1 cellular context compared by ENCODE assay signal in the genomic region with DNA sequence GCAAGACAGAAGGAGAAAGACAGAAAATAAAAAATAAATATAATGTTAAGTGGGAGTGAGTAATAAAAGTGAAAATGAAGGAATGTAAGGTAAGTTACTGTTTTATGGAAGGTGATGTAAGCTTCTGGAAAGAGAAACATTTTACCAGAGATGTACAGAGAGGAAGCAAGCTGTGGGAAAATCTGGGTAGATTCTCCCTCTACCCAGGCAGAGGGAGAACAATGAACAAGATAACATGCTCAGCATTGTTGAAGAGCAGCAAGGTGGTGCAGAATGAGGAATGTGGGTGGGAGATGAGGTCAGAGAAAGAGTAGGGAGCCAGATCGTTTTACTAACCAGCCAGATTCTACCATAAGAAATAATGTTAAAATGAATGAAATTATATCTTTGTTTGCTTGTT.
TF ChIP-seq lines count a peak whose summit lies in the region.

No MANE protein-coding gene starts in this region.

TF ChIP-seq in HepG2, 621 proteins besides CTCF, POLR2A, EP300 and RAD21:
- no peak for TF ChIP-seq ARID5B (CRISPR knock-in tag; IDR thresholded peaks at IDR 0.05)
- no peak for TF ChIP-seq ZNF567 (CRISPR knock-in tag; IDR thresholded peaks at IDR 0.05; ENCODE audit: borderline replicate concordance)
- no peak for TF ChIP-seq GZF1 (CRISPR knock-in tag; IDR thresholded peaks at IDR 0.05)
- TF ChIP-seq ZNF792 (CRISPR knock-in tag; IDR thresholded peaks at IDR 0.05): no peak
- no peak for TF ChIP-seq ZNF713 (CRISPR knock-in tag; IDR thresholded peaks at IDR 0.05)
- TF ChIP-seq MTERF4 (CRISPR knock-in tag; IDR thresholded peaks at IDR 0.05): no peak
- TF ChIP-seq ATF5 (CRISPR knock-in tag; IDR thresholded peaks at IDR 0.05; ENCODE audit: low read depth): no peak
- no peak for TF ChIP-seq HCFC1 (IDR thresholded peaks at IDR 0.05; ENCODE audit: low read depth, low read length)
- no peak for TF ChIP-seq MYNN (CRISPR knock-in tag; IDR thresholded peaks at IDR 0.05; ENCODE audit: low read depth)
- no peak for TF ChIP-seq ZNF564 (CRISPR knock-in tag; IDR thresholded peaks at IDR 0.05)
- TF ChIP-seq TSC22D2 (CRISPR knock-in tag; IDR thresholded peaks at IDR 0.05; ENCODE audit: borderline replicate concordance): no peak
- TF ChIP-seq, protein P1, sequence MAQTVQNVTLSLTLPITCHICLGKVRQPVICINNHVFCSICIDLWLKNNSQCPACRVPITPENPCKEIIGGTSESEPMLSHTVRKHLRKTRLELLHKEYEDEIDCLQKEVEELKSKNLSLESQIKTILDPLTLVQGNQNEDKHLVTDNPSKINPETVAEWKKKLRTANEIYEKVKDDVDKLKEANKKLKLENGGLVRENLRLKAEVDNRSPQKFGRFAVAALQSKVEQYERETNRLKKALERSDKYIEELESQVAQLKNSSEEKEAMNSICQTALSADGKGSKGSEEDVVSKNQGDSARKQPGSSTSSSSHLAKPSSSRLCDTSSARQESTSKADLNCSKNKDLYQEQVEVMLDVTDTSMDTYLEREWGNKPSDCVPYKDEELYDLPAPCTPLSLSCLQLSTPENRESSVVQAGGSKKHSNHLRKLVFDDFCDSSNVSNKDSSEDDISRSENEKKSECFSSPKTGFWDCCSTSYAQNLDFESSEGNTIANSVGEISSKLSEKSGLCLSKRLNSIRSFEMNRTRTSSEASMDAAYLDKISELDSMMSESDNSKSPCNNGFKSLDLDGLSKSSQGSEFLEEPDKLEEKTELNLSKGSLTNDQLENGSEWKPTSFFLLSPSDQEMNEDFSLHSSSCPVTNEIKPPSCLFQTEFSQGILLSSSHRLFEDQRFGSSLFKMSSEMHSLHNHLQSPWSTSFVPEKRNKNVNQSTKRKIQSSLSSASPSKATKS (CRISPR knock-in tag; IDR thresholded peaks at IDR 0.05): no peak
- TF ChIP-seq ZNF609 (CRISPR knock-in tag; IDR thresholded peaks at IDR 0.05; ENCODE audit: borderline replicate concordance): no peak
